Comparison of ENCODE assay signal across 19 cellular contexts in genomic region chr3:122307288-122307687, GRCh38. TPM values are rescaled to one million over a fixed set of nuclear protein-coding genes. Genes with fewer than 3 reads are reported as not detected.
DNase-seq lines count a peak whose midpoint lies in the region; ATAC-seq, FAIRE-seq and TF ChIP-seq lines count a peak whose summit lies in the region.
"Had no signal": no experiment of that assay in that cellular context is flagged by ENCODE, and none has a peak within 500 bp of the region (broad histone marks: within the 10 kb centered on the region; RNA-seq: fewer than 3 reads in every experiment).

No MANE protein-coding gene starts in this region.

- H3K9me3 ChIP-seq in small intestine (ENCODE audit: control insufficient read depth, low read depth), result no peaks in the 10 kb centered on the region
- H3K9me3 ChIP-seq: A549 had no signal

- no peaks in the 10 kb centered on the region for H3K4me1 ChIP-seq in small intestine (ENCODE audit: control insufficient read depth in 2 of 2, insufficient read depth in 1 of 2, low read depth in 1 of 2, low read length in 1 of 2)
- H3K4me1 ChIP-seq: A549 had no signal

- H3K9me3 Mint-ChIP-seq in nephron, result no peaks in the 10 kb centered on the region
- no peaks in the 10 kb centered on the region for H3K9me3 Mint-ChIP-seq in stimulated activated memory B cell treated with anti-CD40 and anti-IgM and Interleukin-4, amounts not matched to agents 10 μg/mL and 1 μg/mL and 100 μg/mL, for 72 hours
- H3K9me3 Mint-ChIP-seq: CD4-positive, alpha-beta memory T cell had no signal

- ATAC-seq in HG02610 (IDR thresholded peaks at IDR 0.05; ENCODE audit: unreplicated experiment) (peak; percentile 60), GM19463 (IDR thresholded peaks at IDR 0.05; ENCODE audit: unreplicated experiment) (no peak)
- peak; percentile 80 for ATAC-seq in stimulated activated memory B cell treated with anti-CD40 and anti-IgM and Interleukin-4, amounts not matched to agents 10 μg/mL and 1 μg/mL and 100 μg/mL, for 72 hours
- ATAC-seq: A549, K562 had no signal

- FAIRE-seq in GM12891 (lab: Jason Lieb, UNC) (peak; percentile 80), small intestine (lab: Jason Lieb, UNC) (no peak)
- FAIRE-seq: A549, H1, HTR-8/SVneo, K562 had no signal

- H3K36me3 ChIP-seq in small intestine (ENCODE audit: control insufficient read depth in 2 of 2, insufficient read depth in 2 of 2, low read length in 2 of 2), result no peaks in the 10 kb centered on the region

- H3K27ac ChIP-seq in small intestine (ENCODE audit: low read depth in 1 of 2, low read length in 1 of 2), result no peak overlapping the region
- H3K27ac ChIP-seq: 22Rv1, A549, C4-2B had no signal

- TF ChIP-seq POLR2A in GM12891 (IDR thresholded peaks at IDR 0.05; ENCODE audit: low read depth, low read length), result no peak

- H3K4me3 Mint-ChIP-seq in nephron, result no peak overlapping the region
- no peak overlapping the region for H3K4me3 Mint-ChIP-seq in stimulated activated memory B cell treated with anti-CD40 and anti-IgM and Interleukin-4, amounts not matched to agents 10 μg/mL and 1 μg/mL and 100 μg/mL, for 72 hours
- H3K4me3 Mint-ChIP-seq: CD4-positive, alpha-beta memory T cell had no signal

- H3K27ac Mint-ChIP-seq in nephron, result peak overlapping the region; percentile 9 to 85 (median 48)
- peak overlapping the region; percentile 78 for H3K27ac Mint-ChIP-seq in stimulated activated memory B cell treated with anti-CD40 and anti-IgM and Interleukin-4, amounts not matched to agents 10 μg/mL and 1 μg/mL and 100 μg/mL, for 72 hours
- H3K27ac Mint-ChIP-seq: CD4-positive, alpha-beta memory T cell had no signal

- DNase-seq in GM12891 (ENCODE audit: insufficient read length, low spot score), result no peak
- no peak for DNase-seq in small intestine
- no peak for DNase-seq in NCI-H1930 (lab: John Stamatoyannopoulos, UW)
- DNase-seq: CD4-positive, alpha-beta memory T cell; DMS153; DMS79; GDM1; HCEC 1CT; IMR-90 had no signal

- H3K27me3 ChIP-seq in small intestine (ENCODE audit: control insufficient read depth in 2 of 2, insufficient read depth in 2 of 2, low read length in 2 of 2), result no peaks in the 10 kb centered on the region

- no peak overlapping the region for H3K4me3 ChIP-seq in small intestine (ENCODE audit: low read depth in 1 of 2, low read length in 2 of 2)
- H3K4me3 ChIP-seq: A549, K562 had no signal

- H3K36me3 Mint-ChIP-seq in nephron (ENCODE audit: low read depth), result no peaks in the 10 kb centered on the region
- H3K36me3 Mint-ChIP-seq in stimulated activated memory B cell treated with anti-CD40 and anti-IgM and Interleukin-4, amounts not matched to agents 10 μg/mL and 1 μg/mL and 100 μg/mL, for 72 hours, result no peaks in the 10 kb centered on the region
- H3K36me3 Mint-ChIP-seq: CD4-positive, alpha-beta memory T cell had no signal

- no peak for TF ChIP-seq CTCF in nephron (IDR thresholded peaks at IDR 0.05; ENCODE audit: unreplicated experiment in 3 of 3)

- H3K4me1 Mint-ChIP-seq in nephron, result no peaks in the 10 kb centered on the region
- peaks cover 23% of the 10 kb centered on the region for H3K4me1 Mint-ChIP-seq in stimulated activated memory B cell treated with anti-CD40 and anti-IgM and Interleukin-4, amounts not matched to agents 10 μg/mL and 1 μg/mL and 100 μg/mL, for 72 hours

- WGBS in small intestine, 3 donors, result 72 to 87% (median 76%) methylated on average over 4 of the region's 4 CpGs

- no peaks in the 10 kb centered on the region for H3K27me3 Mint-ChIP-seq in nephron (ENCODE audit: low read depth)
- no peaks in the 10 kb centered on the region for H3K27me3 Mint-ChIP-seq in stimulated activated memory B cell treated with anti-CD40 and anti-IgM and Interleukin-4, amounts not matched to agents 10 μg/mL and 1 μg/mL and 100 μg/mL, for 72 hours
- H3K27me3 Mint-ChIP-seq: CD4-positive, alpha-beta memory T cell had no signal

TF ChIP-seq in GM12891, 5 proteins besides CTCF, POLR2A, EP300 and RAD21:
- no peak for TF ChIP-seq POU2F2 (IDR thresholded peaks at IDR 0.05; ENCODE audit: low read depth, low read length)
- peak; percentile 45 for TF ChIP-seq SPI1 (IDR thresholded peaks at IDR 0.05; ENCODE audit: low read depth, low read length)

RNA-seq across cellular contexts. Expression of gene CSTA, which starts 17.8 kb away (rescaled TPM):
- polyA plus RNA-seq in GM12891 (2012; ENCODE audit: low read depth, missing spikeins), result 1.3 TPM
- polyA plus RNA-seq in small intestine, result 10 to 100 TPM in 1 of 3 donors, 1 to 10 TPM in 2; 4.5 to 10.8 (median 6.8) TPM
- polyA plus RNA-seq: CD4-positive, alpha-beta memory T cell; H1 had no signal
